Comparison of ENCODE assay signal across 1 cellular context in the genomic region with DNA sequence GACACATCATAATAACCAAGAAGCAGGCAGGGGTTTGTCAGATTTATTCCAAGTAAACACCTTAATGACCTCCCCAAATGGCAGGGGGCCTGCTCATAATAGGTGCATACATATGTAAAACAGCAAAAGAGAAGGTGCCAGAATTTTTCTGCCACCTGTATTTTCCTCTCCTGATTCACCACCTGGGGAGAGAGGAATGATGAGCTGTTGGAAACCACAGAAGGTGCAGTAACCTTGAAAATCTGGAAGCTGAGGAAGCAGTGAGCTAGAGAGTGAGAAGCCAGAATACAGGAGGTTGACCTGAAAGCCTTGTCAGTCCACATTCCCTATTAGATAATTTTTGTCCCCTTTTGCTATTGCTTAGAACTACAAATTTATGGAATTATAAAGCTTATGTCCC.
TF ChIP-seq lines count a peak whose summit lies in the region.

No MANE protein-coding gene starts in this region.

TF ChIP-seq in GM23338, 12 proteins besides CTCF, POLR2A, EP300 and RAD21 (continued from another document):
- TF ChIP-seq REST (IDR thresholded peaks at IDR 0.05; ENCODE audit: unreplicated experiment), result no peak
- no peak for TF ChIP-seq ETS1 (IDR thresholded peaks at IDR 0.05)
- TF ChIP-seq ZNF331 (CRISPR knock-in tag; IDR thresholded peaks at IDR 0.05; ENCODE audit: low read depth), result no peak
- TF ChIP-seq POLR2AphosphoS5 (IDR thresholded peaks at IDR 0.05; ENCODE audit: low read depth), result no peak
- no peak for TF ChIP-seq EZH2 (IDR thresholded peaks at IDR 0.05; ENCODE audit: low read depth, unreplicated experiment)
- TF ChIP-seq CREB1 (CRISPR knock-in tag; IDR thresholded peaks at IDR 0.05; ENCODE audit: low read depth), result no peak
- no peak for TF ChIP-seq ZNF114 (CRISPR knock-in tag; IDR thresholded peaks at IDR 0.05)
- TF ChIP-seq NANOG (IDR thresholded peaks at IDR 0.05; ENCODE audit: borderline replicate concordance), result no peak
- TF ChIP-seq EZH2phosphoT487 (IDR thresholded peaks at IDR 0.05; ENCODE audit: unreplicated experiment), result no peak
- TF ChIP-seq JUNB (IDR thresholded peaks at IDR 0.05; ENCODE audit: unreplicated experiment), result no peak
- TF ChIP-seq ZNF462 (CRISPR knock-in tag; IDR thresholded peaks at IDR 0.05), result no peak
